ENCODE assay signal across 37 cellular contexts in the genomic region with DNA sequence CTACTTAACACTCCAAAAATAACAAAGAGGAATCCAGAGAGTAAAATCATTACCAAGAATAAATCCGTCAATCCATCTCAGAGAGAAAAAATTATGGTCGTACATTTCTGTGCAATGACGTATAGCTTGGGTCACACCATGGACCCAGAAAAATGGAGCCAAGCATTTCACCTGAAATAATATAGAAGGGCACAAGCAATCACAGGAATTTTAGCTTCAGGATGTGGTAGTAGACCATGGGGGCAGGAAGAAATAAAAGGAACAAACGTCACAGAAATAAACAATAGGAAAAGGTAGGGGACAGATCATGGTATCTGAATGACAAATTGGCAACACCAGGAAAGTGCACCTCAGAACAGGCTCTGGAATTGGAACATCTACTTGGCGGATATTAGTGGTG.
"Had no signal": no experiment of that assay in that cellular context is flagged by ENCODE, and none has a peak within 500 bp of the region (broad histone marks: within the 10 kb centered on the region; RNA-seq: fewer than 3 reads in every experiment).

No MANE protein-coding gene starts in this region.

- H3K36me3 Mint-ChIP-seq: activated naive CD4-positive, alpha-beta T cell treated with anti-CD3 and anti-CD28 coated beads, Interleukin-2, amount 10 ng/mL, durations not matched to agents 7 days and 5 days; activated naive CD4-positive, alpha-beta T cell treated with anti-CD3 and anti-CD28 coated beads, Interleukin-2, amount 50 U/mL, for 24 hours; activated naive CD4-positive, alpha-beta T cell treated with anti-CD3 and anti-CD28 coated beads, Interleukin-2, amount 50 U/mL, for 72 hours; activated naive CD8-positive, alpha-beta T cell; activated naive CD8-positive, alpha-beta T cell treated with anti-CD3 and anti-CD28 coated beads, Interleukin-2, amount 10 ng/mL, durations not matched to agents 7 days and 5 days; brain had no signal

- H3K27ac Mint-ChIP-seq: activated naive CD4-positive, alpha-beta T cell treated with anti-CD3 and anti-CD28 coated beads for 36 hours; activated naive CD4-positive, alpha-beta T cell treated with anti-CD3 and anti-CD28 coated beads, Interleukin-2, amount 10 ng/mL, durations not matched to agents 7 days and 5 days; activated naive CD4-positive, alpha-beta T cell treated with anti-CD3 and anti-CD28 coated beads, Interleukin-2, amount 50 U/mL, for 24 hours; activated naive CD4-positive, alpha-beta T cell treated with anti-CD3 and anti-CD28 coated beads, Interleukin-2, amount 50 U/mL, for 72 hours; activated naive CD8-positive, alpha-beta T cell; activated naive CD8-positive, alpha-beta T cell treated with anti-CD3 and anti-CD28 coated beads, Interleukin-2, amount 10 ng/mL, durations not matched to agents 7 days and 5 days; activated naive CD8-positive, alpha-beta T cell treated with anti-CD3 and anti-CD28 coated beads, Interleukin-2, amount 50 U/mL, for 24 hours; activated T-cell treated with anti-CD3 and anti-CD28 coated beads, Interleukin-2, amount 50 U/mL, for 24 hours; activated T-cell treated with anti-CD3 and anti-CD28 coated beads, Interleukin-2, amount 50 U/mL, for 72 hours; activated T-helper 1 cell treated with anti-CD3 and anti-CD28 coated beads, Interleukin-12 subunit alpha, Interleukin-12 subunit beta, Interleukin-2, Interleukin-4 antibody, amounts not matched to agents 30 ng/mL and 10 ng/mL and 1 ng/mL, durations not matched to agents 14 hours and 24 hours and 36 hours; activated T-helper 17 cell treated with anti-CD3 and anti-CD28 coated beads, Interleukin-2, amount 50 U/mL, for 72 hours; activated T-helper 2 cell treated with anti-CD3 and anti-CD28 coated beads, Interferon-gamma antibody, Interleukin-2, Interleukin-4, amounts not matched to agents 10 μg/mL and 5 μg/mL and 100 μg/mL, durations not matched to agents 14 hours and 24 hours and 36 hours; brain had no signal

- H3K4me3 Mint-ChIP-seq: activated naive CD4-positive, alpha-beta T cell treated with anti-CD3 and anti-CD28 coated beads for 36 hours; activated naive CD4-positive, alpha-beta T cell treated with anti-CD3 and anti-CD28 coated beads, Interleukin-2, amount 10 ng/mL, durations not matched to agents 7 days and 5 days; activated naive CD4-positive, alpha-beta T cell treated with anti-CD3 and anti-CD28 coated beads, Interleukin-2, amount 50 U/mL, for 24 hours; activated naive CD8-positive, alpha-beta T cell; activated naive CD8-positive, alpha-beta T cell treated with anti-CD3 and anti-CD28 coated beads, Interleukin-2, amount 10 ng/mL, durations not matched to agents 7 days and 5 days; activated naive CD8-positive, alpha-beta T cell treated with anti-CD3 and anti-CD28 coated beads, Interleukin-2, amount 50 U/mL, for 24 hours; activated T-cell treated with anti-CD3 and anti-CD28 coated beads, Interleukin-2, amount 50 U/mL, for 24 hours; activated T-cell treated with anti-CD3 and anti-CD28 coated beads, Interleukin-2, amount 50 U/mL, for 4 hours; activated T-cell treated with anti-CD3 and anti-CD28 coated beads, Interleukin-2, amount 50 U/mL, for 72 hours; activated T-helper 1 cell treated with anti-CD3 and anti-CD28 coated beads, Interleukin-12 subunit alpha, Interleukin-12 subunit beta, Interleukin-2, Interleukin-4 antibody, amounts not matched to agents 30 ng/mL and 10 ng/mL and 1 ng/mL, durations not matched to agents 14 hours and 24 hours and 36 hours; activated T-helper 17 cell treated with anti-CD3 and anti-CD28 coated beads, Interleukin-2, amount 50 U/mL, for 72 hours; brain; central memory CD8-positive, alpha-beta T cell had no signal

- H3K9me3 ChIP-seq: adrenal gland, ascending aorta, body of pancreas, breast epithelium had no signal

- ATAC-seq: activated naive CD4-positive, alpha-beta T cell treated with anti-CD3 and anti-CD28 coated beads, Interleukin-2, amount 50 U/mL, for 72 hours; activated naive CD8-positive, alpha-beta T cell treated with anti-CD3 and anti-CD28 coated beads, Interleukin-2, amount 50 U/mL, for 24 hours; activated T-cell treated with anti-CD3 and anti-CD28 coated beads, Interleukin-2, amount 50 U/mL, for 4 hours; activated T-cell treated with anti-CD3 and anti-CD28 coated beads, Interleukin-2, amount 50 U/mL, for 72 hours; activated T-helper 17 cell treated with anti-CD3 and anti-CD28 coated beads, Interleukin-2, amount 50 U/mL, for 72 hours; body of pancreas had no signal

- DNase-seq: activated effector memory CD4-positive, alpha-beta T cell treated with anti-CD3 and anti-CD28 coated beads, Interleukin-2, amount 50 U/mL, for 16 hours; activated effector memory CD4-positive, alpha-beta T cell treated with Interleukin-2 at 50 U/mL for 16 hours; activated gamma-delta T cell; activated gamma-delta T cell treated with Interleukin-2 at 50 U/mL for 16 hours; activated naive CD4-positive, alpha-beta T cell; activated naive CD4-positive, alpha-beta T cell treated with anti-CD3 and anti-CD28 coated beads for 36 hours; activated naive CD4-positive, alpha-beta T cell treated with anti-CD3 and anti-CD28 coated beads, Interleukin-2, amount 10 ng/mL, durations not matched to agents 7 days and 5 days; activated naive CD4-positive, alpha-beta T cell treated with anti-CD3 and anti-CD28 coated beads, Interleukin-2, amount 50 U/mL, for 16 hours; activated naive CD4-positive, alpha-beta T cell treated with Interleukin-2 at 50 U/mL for 16 hours; activated naive CD8-positive, alpha-beta T cell treated with anti-CD3 and anti-CD28 coated beads, Interleukin-2, amount 10 ng/mL, durations not matched to agents 7 days and 5 days; activated naive CD8-positive, alpha-beta T cell treated with anti-CD3 and anti-CD28 coated beads, Interleukin-2, amount 50 U/mL, for 24 hours; activated T-cell treated with anti-CD3 and anti-CD28 coated beads for 4 hours; activated T-cell treated with anti-CD3 and anti-CD28 coated beads, Interleukin-2, amount 50 U/mL, for 1 hour; activated T-cell treated with anti-CD3 and anti-CD28 coated beads, Interleukin-2, amount 50 U/mL, for 24 hours; activated T-cell treated with anti-CD3 and anti-CD28 coated beads, Interleukin-2, amount 50 U/mL, for 4 hours; activated T-cell treated with anti-CD3 and anti-CD28 coated beads, Interleukin-2, amount 50 U/mL, for 48 hours; activated T-cell treated with anti-CD3 and anti-CD28 coated beads, Interleukin-2, amount 50 U/mL, for 72 hours; adrenal gland; amniotic stem cell; amygdala; anterior cingulate cortex; aorta; body of pancreas; brain microvascular endothelial cell; central memory CD4-positive, alpha-beta T cell; cerebellar nuclear complex had no signal

- H3K27me3 Mint-ChIP-seq: activated naive CD8-positive, alpha-beta T cell treated with anti-CD3 and anti-CD28 coated beads, Interleukin-2, amount 10 ng/mL, durations not matched to agents 7 days and 5 days; activated naive CD8-positive, alpha-beta T cell treated with anti-CD3 and anti-CD28 coated beads, Interleukin-2, amount 50 U/mL, for 24 hours; activated T-cell treated with anti-CD3 and anti-CD28 coated beads, Interleukin-2, amount 50 U/mL, for 24 hours; brain; central memory CD8-positive, alpha-beta T cell had no signal

- H3K36me3 ChIP-seq: adrenal gland, ascending aorta, brain microvascular endothelial cell, breast epithelium, cardiac muscle cell had no signal

- H3K4me3 ChIP-seq: adrenal gland, ascending aorta, body of pancreas, breast epithelium, cardiac muscle cell had no signal

- H3K27me3 ChIP-seq: adrenal gland, ascending aorta, body of pancreas, brain microvascular endothelial cell, breast epithelium, cardiac muscle cell had no signal

- H3K9me3 Mint-ChIP-seq: activated naive CD4-positive, alpha-beta T cell treated with anti-CD3 and anti-CD28 coated beads for 36 hours; activated naive CD4-positive, alpha-beta T cell treated with anti-CD3 and anti-CD28 coated beads, Interleukin-2, amount 10 ng/mL, durations not matched to agents 7 days and 5 days; activated naive CD4-positive, alpha-beta T cell treated with anti-CD3 and anti-CD28 coated beads, Interleukin-2, amount 50 U/mL, for 24 hours; activated naive CD4-positive, alpha-beta T cell treated with anti-CD3 and anti-CD28 coated beads, Interleukin-2, amount 50 U/mL, for 72 hours; activated naive CD8-positive, alpha-beta T cell treated with anti-CD3 and anti-CD28 coated beads, Interleukin-2, amount 10 ng/mL, durations not matched to agents 7 days and 5 days; activated naive CD8-positive, alpha-beta T cell treated with anti-CD3 and anti-CD28 coated beads, Interleukin-2, amount 50 U/mL, for 24 hours; activated T-cell treated with anti-CD3 and anti-CD28 coated beads, Interleukin-2, amount 50 U/mL, for 24 hours; activated T-cell treated with anti-CD3 and anti-CD28 coated beads, Interleukin-2, amount 50 U/mL, for 4 hours; activated T-cell treated with anti-CD3 and anti-CD28 coated beads, Interleukin-2, amount 50 U/mL, for 72 hours; activated T-helper 1 cell treated with anti-CD3 and anti-CD28 coated beads, Interleukin-12 subunit alpha, Interleukin-12 subunit beta, Interleukin-2, Interleukin-4 antibody, amounts not matched to agents 30 ng/mL and 10 ng/mL and 1 ng/mL, durations not matched to agents 14 hours and 24 hours and 36 hours; activated T-helper 17 cell treated with anti-CD3 and anti-CD28 coated beads, Interleukin-2, amount 50 U/mL, for 72 hours; activated T-helper 2 cell treated with anti-CD3 and anti-CD28 coated beads, Interferon-gamma antibody, Interleukin-2, Interleukin-4, amounts not matched to agents 10 μg/mL and 5 μg/mL and 100 μg/mL, durations not matched to agents 14 hours and 24 hours and 36 hours had no signal

- H3K27ac ChIP-seq: adrenal gland, body of pancreas, brain microvascular endothelial cell, breast epithelium, cardiac muscle cell had no signal

- H3K4me1 Mint-ChIP-seq: activated naive CD4-positive, alpha-beta T cell treated with anti-CD3 and anti-CD28 coated beads, Interleukin-2, amount 10 ng/mL, durations not matched to agents 7 days and 5 days; activated naive CD4-positive, alpha-beta T cell treated with anti-CD3 and anti-CD28 coated beads, Interleukin-2, amount 50 U/mL, for 24 hours; activated naive CD8-positive, alpha-beta T cell treated with anti-CD3 and anti-CD28 coated beads, Interleukin-2, amount 10 ng/mL, durations not matched to agents 7 days and 5 days; activated naive CD8-positive, alpha-beta T cell treated with anti-CD3 and anti-CD28 coated beads, Interleukin-2, amount 50 U/mL, for 24 hours; activated T-helper 17 cell treated with anti-CD3 and anti-CD28 coated beads, Interleukin-2, amount 50 U/mL, for 72 hours; central memory CD8-positive, alpha-beta T cell had no signal

- H3K4me1 ChIP-seq: adrenal gland, body of pancreas, breast epithelium had no signal
